Comparison of ENCODE assay signal across 8 cellular contexts in genomic region chr7:98733036-98733435, GRCh38.
DNase-seq lines count a peak whose midpoint lies in the region; ATAC-seq, FAIRE-seq and TF ChIP-seq lines count a peak whose summit lies in the region.

No MANE protein-coding gene starts in this region.

- TF ChIP-seq RAD21 in K562 (CRISPR knock-in tag; conservative IDR thresholded peaks at IDR 0.05 in 1 of 2, IDR thresholded peaks at IDR 0.05 in 1 of 2): peak in 1 of 2 experiments; percentile 63; a peak in 2 of 4 replicates

- DNase-seq in EH (ENCODE audit: low read depth): peak; percentile 8
- peak; percentile 17 for DNase-seq in HFFc6
- DNase-seq in RCC 7860 (ENCODE audit: low spot score): peak; percentile 54
- DNase-seq in K562 (ENCODE audit: extremely low read depth in 1 of 4, low spot score in 3 of 4): peak; percentile 81 to 91 (median 86)
- peak; percentile 48 for DNase-seq in neural progenitor cell (ENCODE audit: low spot score)
- DNase-seq in pancreas: no peak
- DNase-seq in right cardiac atrium: no peak

- TF ChIP-seq POLR2A in K562 (conservative IDR thresholded peaks at IDR 0.05): no peak

- H3K9me3 ChIP-seq in K562 (replicated peaks; ENCODE audit: control insufficient read depth, insufficient read depth, low read depth, low read length) (no peaks in the 10 kb centered on the region), neural progenitor cell (ENCODE audit: low read depth) (no peaks in the 10 kb centered on the region), pancreas (no peaks in the 10 kb centered on the region), right cardiac atrium (ENCODE audit: control insufficient read depth, low read length) (peaks cover 3% of the 10 kb centered on the region)

- H3K36me3 Mint-ChIP-seq in HFFc6 (ENCODE audit: low read depth): no peaks in the 10 kb centered on the region
- no peaks in the 10 kb centered on the region for H3K36me3 Mint-ChIP-seq in neural progenitor cell

- H3K9me3 Mint-ChIP-seq in HFFc6 (no peaks in the 10 kb centered on the region), neural progenitor cell (no peaks in the 10 kb centered on the region)

- H3K27me3 Mint-ChIP-seq in HFFc6 (ENCODE audit: insufficient read depth): peaks cover 12% of the 10 kb centered on the region
- H3K27me3 Mint-ChIP-seq in neural progenitor cell (ENCODE audit: insufficient read depth, low read depth): peaks cover 7% of the 10 kb centered on the region

- no peak overlapping the region for H3K9ac ChIP-seq in K562 (ENCODE audit: insufficient read depth in 1 of 2, low read depth in 2 of 2, low read length in 2 of 2)
- no peak overlapping the region for H3K9ac ChIP-seq in neural progenitor cell

- no TSS peak for BruUV-seq in K562 (replicated peaks; lab: Mats Ljungman, UMichigan)

- POLR2A ChIA-PET in K562 (lab: Yijun Ruan, JAX): interaction anchor here (0.9 kb wide), 1 partner anchor 8 kb away, joined by 5 read pairs; no protein-coding TSS in a partner anchor

- H3K4me2 ChIP-seq in K562 (ENCODE audit: insufficient read depth, low read length) (no peak overlapping the region), neural progenitor cell (no peak overlapping the region)

- no peak for FAIRE-seq in RCC 7860 (lab: Jason Lieb, UNC)
- FAIRE-seq in K562 (lab: Jason Lieb, UNC): peak; percentile 98
- FAIRE-seq in pancreas (lab: Jason Lieb, UNC): no peak

- no peaks in the 10 kb centered on the region for H3K9me1 ChIP-seq in K562 (ENCODE audit: control insufficient read depth, insufficient read depth, low read length)

- H3K4me3 Mint-ChIP-seq in HFFc6 (no peak overlapping the region), neural progenitor cell (no peak overlapping the region)

- TF ChIP-seq CTCF in HFFc6 (IDR thresholded peaks at IDR 0.05) (peak; percentile 77), K562 (IDR thresholded peaks at IDR 0.05 in 2 of 3, conservative IDR thresholded peaks at IDR 0.05 in 1 of 3; ENCODE audit: insufficient read depth in 2 of 3, low read depth in 1 of 3, low read length in 3 of 3) (peak; percentile 77 to 93 (median 85)), neural progenitor cell (IDR thresholded peaks at IDR 0.05) (peak; percentile 60), pancreas (IDR thresholded peaks at IDR 0.05) (no peak)

- ATAC-seq in K562 (peak; percentile 98), pancreas (no peak), HG02981 (IDR thresholded peaks at IDR 0.05; ENCODE audit: unreplicated experiment) (no peak), right cardiac atrium (no peak)

- in situ Hi-C loops in K562 (cut with MboI): no loop called here

- H4K20me1 ChIP-seq in K562 (replicated peaks; ENCODE audit: control insufficient read depth, insufficient read depth, low read length): no peaks in the 10 kb centered on the region
- H4K20me1 ChIP-seq in neural progenitor cell (ENCODE audit: low read depth): no peaks in the 10 kb centered on the region

- no peaks in the 10 kb centered on the region for H3K4me1 Mint-ChIP-seq in HFFc6 (ENCODE audit: low read depth)
- H3K4me1 Mint-ChIP-seq in neural progenitor cell: peaks cover 7% of the 10 kb centered on the region

- H3F3A ChIP-seq in neural progenitor cell (ENCODE audit: low read depth): no peaks in the 10 kb centered on the region

- intact Hi-C loops in K562 (cut with micrococcal nuclease): loop anchor here (2.0 to 5.0 kb wide), 2 partner anchors 104 to 301 kb away; no protein-coding TSS in a partner anchor
- intact Hi-C loops in pancreas (cut with DNase I): no loop called here
- intact Hi-C loops in right cardiac atrium (cut with DNase I): no loop called here

- peaks cover 3 to 35% of the 10 kb centered on the region in 2 experiments; a peak in 4 of 5 replicates for H3K27me3 ChIP-seq in K562 (ENCODE audit: control insufficient read depth in 2 of 2, insufficient read depth in 2 of 2, low read length in 2 of 2)
- H3K27me3 ChIP-seq in neural progenitor cell: no peaks in the 10 kb centered on the region
- H3K27me3 ChIP-seq in pancreas: no peaks in the 10 kb centered on the region
- H3K27me3 ChIP-seq in right cardiac atrium (ENCODE audit: control insufficient read depth, insufficient read depth): no peaks in the 10 kb centered on the region

- H3K36me3 ChIP-seq in K562 (ENCODE audit: control insufficient read depth, insufficient read depth, low read length): no peaks in the 10 kb centered on the region
- no peaks in the 10 kb centered on the region for H3K36me3 ChIP-seq in neural progenitor cell
- no peaks in the 10 kb centered on the region for H3K36me3 ChIP-seq in pancreas

- H3K79me2 ChIP-seq in K562 (ENCODE audit: control insufficient read depth, insufficient read depth, low read length) (no peaks in the 10 kb centered on the region), neural progenitor cell (ENCODE audit: low read depth) (no peaks in the 10 kb centered on the region)

- H3K4me3 ChIP-seq in K562 (no peak overlapping the region), neural progenitor cell (no peak overlapping the region), pancreas (no peak overlapping the region), right cardiac atrium (ENCODE audit: low read length) (no peak overlapping the region)

- H3K4me1 ChIP-seq in K562 (replicated peaks in 1 of 2; ENCODE audit: control insufficient read depth in 2 of 2, insufficient read depth in 2 of 2, low read length in 2 of 2) (no peaks in the 10 kb centered on the region), neural progenitor cell (no peaks in the 10 kb centered on the region), pancreas (no peaks in the 10 kb centered on the region), right cardiac atrium (ENCODE audit: control insufficient read depth, insufficient read depth, low read length) (no peaks in the 10 kb centered on the region)

- TF ChIP-seq EP300 in K562 (IDR thresholded peaks at IDR 0.05; ENCODE audit: low read length): no peak

- H3K27ac Mint-ChIP-seq in HFFc6 (no peak overlapping the region), neural progenitor cell (no peak overlapping the region)

- 28% methylated on average over 2 of the region's 2 CpGs for WGBS in K562 (ENCODE audit: insufficient coverage, low coverage, missing lambda C conversion rate)
- 68 to 75% methylated on average over 2 of the region's 2 CpGs for WGBS in pancreas, 2 donors
- 62% methylated on average over 2 of the region's 2 CpGs for WGBS in right cardiac atrium

- H2AFZ ChIP-seq in K562 (ENCODE audit: low read depth, low read length) (no peak overlapping the region), neural progenitor cell (replicated peaks) (no peak overlapping the region)

- CTCF ChIA-PET in K562 (lab: Yijun Ruan, JAX; ENCODE audit: low intra/inter-chr PET ratio): interaction anchor here (0.8 to 1.6 kb wide), 3 partner anchors 104 to 108 kb away, joined by 3 to 6 read pairs (median 5); no protein-coding TSS in a partner anchor

- H3K27ac ChIP-seq in K562 (ENCODE audit: extremely low read depth, low read depth, low read length) (no peak overlapping the region), neural progenitor cell (no peak overlapping the region), pancreas (no peak overlapping the region), right cardiac atrium (ENCODE audit: low read length) (no peak overlapping the region)

TF ChIP-seq in K562, 482 proteins besides CTCF, POLR2A, EP300 and RAD21 (continues in another document):
- no peak for TF ChIP-seq IFI16 (CRISPR knock-in tag; IDR thresholded peaks at IDR 0.05)
- TF ChIP-seq YY1 (IDR thresholded peaks at IDR 0.05; ENCODE audit: borderline replicate concordance in 1 of 3, control insufficient read depth in 1 of 3, extremely low read depth in 1 of 3, insufficient read depth in 3 of 3, insufficient read length in 1 of 3, insufficient replicate concordance in 2 of 3, low read depth in 1 of 3, low read length in 2 of 3): peak; percentile 9 to 75 (median 40)
- TF ChIP-seq MEIS2 (IDR thresholded peaks at IDR 0.05; ENCODE audit: partially characterized antibody): peak; percentile 63
- peak; percentile 54; the same call in 1 of the 2 replicates for TF ChIP-seq PKNOX1 (IDR thresholded peaks at IDR 0.05)
- no peak for TF ChIP-seq FOXA3 (CRISPR knock-in tag; conservative IDR thresholded peaks at IDR 0.05 in 1 of 2, IDR thresholded peaks at IDR 0.05 in 1 of 2)
- TF ChIP-seq SRSF9 (IDR thresholded peaks at IDR 0.05; ENCODE audit: borderline replicate concordance, low read depth, low read length): no peak
- no peak for TF ChIP-seq TFAP4 (CRISPR knock-in tag; IDR thresholded peaks at IDR 0.05; ENCODE audit: borderline replicate concordance)
- no peak for TF ChIP-seq MTA1 (IDR thresholded peaks at IDR 0.05; ENCODE audit: borderline replicate concordance)
- TF ChIP-seq SOX6 (IDR thresholded peaks at IDR 0.05): no peak
- peak; percentile 83 for TF ChIP-seq CBX5 (IDR thresholded peaks at IDR 0.05; ENCODE audit: borderline replicate concordance, low read depth)
- no peak for TF ChIP-seq ZNF121 (CRISPR knock-in tag; conservative IDR thresholded peaks at IDR 0.05)
- no peak for TF ChIP-seq ZNF175 (CRISPR knock-in tag; IDR thresholded peaks at IDR 0.05; ENCODE audit: low read depth)
- TF ChIP-seq SP2 (IDR thresholded peaks at IDR 0.05; ENCODE audit: extremely low read depth, low read depth, low read length, poor library complexity, severe bottlenecking): no peak
- TF ChIP-seq SREBF2 (CRISPR knock-in tag; IDR thresholded peaks at IDR 0.05): no peak

Comparison
In these comparisons a context has a peak if more than half of its experiments do, and no peak if none do; other contexts are left out.
1. DNase-seq: peak in EH (single experiment), HFFc6 (single experiment), RCC 7860 (single experiment), K562 (4 of 4) and neural progenitor cell (single experiment); none in pancreas (0 of 6) and right cardiac atrium (0 of 3).
2. CTCF ChIP-seq: peak in HFFc6 (single experiment), K562 (3 of 3) and neural progenitor cell (single experiment); none in pancreas (0 of 4).